ENCODE assay signal across 29 cellular contexts in the genomic region with DNA sequence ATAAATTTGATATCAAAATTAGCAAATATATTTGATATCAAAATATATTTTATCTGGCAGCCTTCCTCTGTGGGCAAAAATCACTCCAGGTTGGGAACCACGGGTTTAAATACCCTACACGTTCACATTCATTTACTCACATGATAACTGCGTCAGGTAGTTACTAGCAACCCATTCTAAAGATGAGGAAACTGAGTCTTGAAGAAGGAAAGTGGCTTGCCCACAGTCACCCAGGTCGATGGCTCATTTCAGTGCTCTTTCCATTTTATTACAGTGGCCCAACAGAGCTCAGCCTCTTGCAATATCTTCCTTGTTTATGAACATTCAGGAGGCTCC.
"Had no signal": no experiment of that assay in that cellular context is flagged by ENCODE, and none has a peak within 500 bp of the region (broad histone marks: within the 10 kb centered on the region; RNA-seq: fewer than 3 reads in every experiment).

No MANE protein-coding gene starts in this region.

- H3K9me3 Mint-ChIP-seq: activated CD4-positive, alpha-beta T cell treated with anti-CD3 and anti-CD28 coated beads, Interleukin-2, amount 10 ng/mL, durations not matched to agents 24 days and 14 days; activated CD8-positive, alpha-beta T cell treated with anti-CD3 and anti-CD28 coated beads for 36 hours; activated T-cell treated with anti-CD3 and anti-CD28 coated beads, Interleukin-2, amount 50 U/mL, for 72 hours; activated T-helper 17 cell treated with anti-CD3 and anti-CD28 coated beads, Interleukin-2, amount 50 U/mL, for 72 hours had no signal

- H3K27me3 Mint-ChIP-seq: activated CD8-positive, alpha-beta T cell treated with anti-CD3 and anti-CD28 coated beads for 36 hours; activated T-helper 17 cell treated with anti-CD3 and anti-CD28 coated beads, Interleukin-2, amount 50 U/mL, for 72 hours had no signal

- H3K4me3 Mint-ChIP-seq: activated CD4-positive, alpha-beta T cell treated with anti-CD3 and anti-CD28 coated beads, Interleukin-2, amount 10 ng/mL, durations not matched to agents 24 days and 14 days; activated CD8-positive, alpha-beta T cell treated with anti-CD3 and anti-CD28 coated beads for 36 hours; activated T-cell treated with anti-CD3 and anti-CD28 coated beads, Interleukin-2, amount 50 U/mL, for 72 hours; activated T-helper 17 cell treated with anti-CD3 and anti-CD28 coated beads, Interleukin-2, amount 50 U/mL, for 72 hours had no signal

- H3K27ac Mint-ChIP-seq: activated CD4-positive, alpha-beta T cell treated with anti-CD3 and anti-CD28 coated beads, Interleukin-2, amount 10 ng/mL, durations not matched to agents 24 days and 14 days; activated CD8-positive, alpha-beta T cell treated with anti-CD3 and anti-CD28 coated beads for 36 hours; activated T-cell treated with anti-CD3 and anti-CD28 coated beads, Interleukin-2, amount 50 U/mL, for 72 hours; activated T-helper 17 cell treated with anti-CD3 and anti-CD28 coated beads, Interleukin-2, amount 50 U/mL, for 72 hours had no signal

- H3K27me3 ChIP-seq: brain microvascular endothelial cell, Peyer's patch had no signal

- H3K36me3 ChIP-seq: adrenal gland, brain microvascular endothelial cell, Peyer's patch, WERI-Rb-1 had no signal

- H3K9me3 ChIP-seq: adrenal gland, Peyer's patch had no signal

- DNase-seq: activated CD4-positive, alpha-beta T cell treated with anti-CD3 and anti-CD28 coated beads, Interleukin-2, amount 10 ng/mL, durations not matched to agents 24 days and 14 days; activated CD4-positive, alpha-beta T cell treated with anti-CD3 and anti-CD28 coated beads, Interleukin-2, amount 50 U/mL, for 4 hours; activated CD8-positive, alpha-beta T cell treated with anti-CD3 and anti-CD28 coated beads for 36 hours; activated effector memory CD4-positive, alpha-beta T cell treated with anti-CD3 and anti-CD28 coated beads, Interleukin-2, amount 50 U/mL, for 16 hours; activated naive CD4-positive, alpha-beta T cell; activated naive CD4-positive, alpha-beta T cell treated with anti-CD3 and anti-CD28 coated beads, Interleukin-2, amount 50 U/mL, for 16 hours; activated T-cell treated with anti-CD3 and anti-CD28 coated beads, Interleukin-2, amount 50 U/mL, for 1 hour; activated T-cell treated with anti-CD3 and anti-CD28 coated beads, Interleukin-2, amount 50 U/mL, for 72 hours; adrenal gland; brain microvascular endothelial cell; central memory CD4-positive, alpha-beta T cell; NCI-H1105; NCI-H1417 treated with DMSO at 0.1 percent for 48 hours; NCI-H187 treated with DMSO at 0.1 percent for 48 hours; NCI-H2081 treated with DMSO at 0.1 percent for 48 hours; NCI-H226; NCI-H446 treated with DMSO at 0.1 percent for 48 hours; NCI-H524; PC-3; Peyer's patch; RPMI8226; SIG-M5; SW 1271; T-helper 1 cell; T-helper 2 cell; T-helper 9 cell; WERI-Rb-1 had no signal

- ATAC-seq: activated CD8-positive, alpha-beta T cell treated with anti-CD3 and anti-CD28 coated beads for 36 hours; activated T-cell treated with anti-CD3 and anti-CD28 coated beads, Interleukin-2, amount 50 U/mL, for 72 hours; activated T-helper 17 cell treated with anti-CD3 and anti-CD28 coated beads, Interleukin-2, amount 50 U/mL, for 72 hours; PC-3; SK-N-SH treated with all-trans-retinoic acid at 6 μM for 48 hours had no signal

- H3K4me3 ChIP-seq: adrenal gland, Peyer's patch had no signal

- H3K4me1 ChIP-seq: adrenal gland, Peyer's patch had no signal

- H3K27ac ChIP-seq: adrenal gland, brain microvascular endothelial cell, Peyer's patch, WERI-Rb-1 had no signal
